Comparison of ENCODE assay signal across 1 cellular context in the genomic region with DNA sequence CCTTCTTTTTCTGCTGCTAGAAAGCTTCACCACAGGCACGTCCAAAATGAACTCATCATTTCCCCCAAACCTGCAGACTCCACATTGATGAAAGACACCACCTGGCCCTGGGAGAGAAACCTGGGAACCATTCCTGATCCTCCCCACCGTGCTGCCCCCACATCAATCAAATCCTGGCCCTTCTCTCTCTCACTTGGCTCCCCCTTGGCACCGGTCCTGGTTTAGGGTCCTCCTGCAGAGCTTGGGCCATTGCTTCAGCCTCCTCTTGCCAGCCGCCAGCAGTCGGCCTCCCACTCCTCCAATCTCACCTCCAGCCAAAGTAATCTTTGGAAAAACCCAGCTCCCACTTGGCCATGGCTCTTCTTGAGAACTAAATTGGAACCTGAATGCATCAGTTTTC.
TF ChIP-seq lines count a peak whose summit lies in the region.

No MANE protein-coding gene starts in this region.

TF ChIP-seq in IMR-90, 13 proteins besides CTCF, POLR2A, EP300 and RAD21:
- TF ChIP-seq SMC3 (IDR thresholded peaks at IDR 0.05; ENCODE audit: low read depth, low read length) (no peak), CEBPB (IDR thresholded peaks at IDR 0.05; ENCODE audit: low read depth, low read length) (no peak), MAZ (IDR thresholded peaks at IDR 0.05; ENCODE audit: borderline replicate concordance, low read depth, low read length) (no peak), BHLHE40 (IDR thresholded peaks at IDR 0.05; ENCODE audit: low read depth, low read length) (no peak), NFE2L2 (IDR thresholded peaks at IDR 0.05; ENCODE audit: low read depth, low read length) (no peak), MAFK (IDR thresholded peaks at IDR 0.05; ENCODE audit: low read depth, low read length) (no peak), CHD1 (IDR thresholded peaks at IDR 0.05; ENCODE audit: low read depth, low read length) (no peak)
- TF ChIP-seq, protein P1, sequence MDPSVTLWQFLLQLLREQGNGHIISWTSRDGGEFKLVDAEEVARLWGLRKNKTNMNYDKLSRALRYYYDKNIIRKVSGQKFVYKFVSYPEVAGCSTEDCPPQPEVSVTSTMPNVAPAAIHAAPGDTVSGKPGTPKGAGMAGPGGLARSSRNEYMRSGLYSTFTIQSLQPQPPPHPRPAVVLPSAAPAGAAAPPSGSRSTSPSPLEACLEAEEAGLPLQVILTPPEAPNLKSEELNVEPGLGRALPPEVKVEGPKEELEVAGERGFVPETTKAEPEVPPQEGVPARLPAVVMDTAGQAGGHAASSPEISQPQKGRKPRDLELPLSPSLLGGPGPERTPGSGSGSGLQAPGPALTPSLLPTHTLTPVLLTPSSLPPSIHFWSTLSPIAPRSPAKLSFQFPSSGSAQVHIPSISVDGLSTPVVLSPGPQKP (IDR thresholded peaks at IDR 0.05; ENCODE audit: borderline replicate concordance, low read depth, low read length) = no peak
TF ChIP-seq in IMR-90: peak in this region for 0.
